Comparison of ENCODE assay signal across 8 cellular contexts in genomic region chr3:49686361-49686760, GRCh38. TPM values are rescaled to one million over a fixed set of nuclear protein-coding genes. Genes with fewer than 3 reads are reported as not detected.
DNase-seq lines count a peak whose midpoint lies in the region; ATAC-seq and TF ChIP-seq lines count a peak whose summit lies in the region.
"Not testable (repeated sequence)": the region's sequence is repeated elsewhere in the genome, so short reads cannot be mapped to it uniquely, and the experiment has no call there.
"Had no signal": no experiment of that assay in that cellular context is flagged by ENCODE, and none has a peak within 500 bp of the region (broad histone marks: within the 10 kb centered on the region; RNA-seq: fewer than 3 reads in every experiment).

No MANE protein-coding gene starts in this region.

- H3K27ac Mint-ChIP-seq in natural killer cell, result not testable (repeated sequence)

- TF ChIP-seq EP300 in esophagus muscularis mucosa (IDR thresholded peaks at IDR 0.05), result not testable (repeated sequence)

- H3K4me1 ChIP-seq in HUES64 (ENCODE audit: insufficient read depth, low read length), result not testable (repeated sequence)
- H3K4me1 ChIP-seq in esophagus muscularis mucosa, result peaks cover 26 to 45% (median 40%) of the 10 kb centered on the region in 4 donors

- peak in 2 of 3 donors; percentile 5 to 6 for ATAC-seq in natural killer cell

- H3K4me1 Mint-ChIP-seq in natural killer cell, result peaks cover 22 to 31% of the 10 kb centered on the region in 2 donors

- H3K36me3 Mint-ChIP-seq in natural killer cell, result not testable (repeated sequence)

- not testable (repeated sequence) for H3K27me3 ChIP-seq in HUES64 (ENCODE audit: insufficient read depth, low read length)
- peaks cover 0 to 35% (median 7%) of the 10 kb centered on the region in 4 donors for H3K27me3 ChIP-seq in esophagus muscularis mucosa

- H3K27ac ChIP-seq in HUES64 (ENCODE audit: low read depth, low read length), result peak overlapping the region; percentile 78; the same call in 1 of the 2 replicates
- not testable (repeated sequence) for H3K27ac ChIP-seq in esophagus muscularis mucosa (replicated peaks in 1 of 4)

- H3K9me3 ChIP-seq in HUES64 (ENCODE audit: insufficient read depth, low read depth, low read length); esophagus muscularis mucosa: not testable (repeated sequence)

- DNase-seq in activated CD4-positive, alpha-beta T cell treated with anti-CD3 and anti-CD28 coated beads, Interleukin-2, amount 50 U/mL, for 48 hours, result peak; percentile 33 to 42
- DNase-seq in astrocyte of the spinal cord (ENCODE audit: low read depth, low spot score); esophagus muscularis mucosa (ENCODE audit: extremely low spot score); natural killer cell: not testable (repeated sequence)
- DNase-seq in iPS-NIHi11 (ENCODE audit: low spot score), result peak; percentile 42
- peak; percentile 26 to 31 for DNase-seq in stimulated activated CD4-positive, alpha-beta T cell treated with anti-CD3 and anti-CD28 coated beads, Interleukin-1b, Interleukin-23, amount 100 ng/mL, for 4 hours (ENCODE audit: low read depth in 2 of 2)

- H3K4me3 Mint-ChIP-seq in natural killer cell, result peak overlapping the region; percentile 65

- in situ Hi-C loops in astrocyte of the spinal cord (cut with HindIII; ENCODE audit: low sequenced_read_pairs), result not testable (repeated sequence)

- TF ChIP-seq POLR2A in esophagus muscularis mucosa (IDR thresholded peaks at IDR 0.05; ENCODE audit: low read depth), result not testable (repeated sequence)

- WGBS in HUES64, result under 1% methylated on average over 22 of the region's 30 CpGs
- 0% methylated on average over 6 of the region's 30 CpGs for WGBS in esophagus muscularis mucosa

- H3K4me3 ChIP-seq in HUES64 (ENCODE audit: low read length) (peak overlapping the region; percentile 70), astrocyte of the spinal cord (ENCODE audit: low read depth, low read length) (peak overlapping the region; percentile 17), esophagus muscularis mucosa (peak overlapping the region; percentile 23 to 49 (median 26))

- H3K9ac ChIP-seq in HUES64 (ENCODE audit: low read depth, low read length), result peak overlapping the region; percentile 82; the same call in 1 of the 2 replicates

- intact Hi-C loops in esophagus muscularis mucosa (cut with DNase I); natural killer cell (cut with micrococcal nuclease): not testable (repeated sequence)

- H3K36me3 ChIP-seq in HUES64 (ENCODE audit: insufficient read depth, low read length) (peaks cover 31% of the 10 kb centered on the region), esophagus muscularis mucosa (peaks cover 26 to 42% (median 33%) of the 10 kb centered on the region in 4 donors)

- H3K9me3 Mint-ChIP-seq in natural killer cell, result not testable (repeated sequence)

- TF ChIP-seq CTCF in astrocyte of the spinal cord (IDR thresholded peaks at IDR 0.05; ENCODE audit: low read depth, low read length); esophagus muscularis mucosa (IDR thresholded peaks at IDR 0.05); natural killer cell (IDR thresholded peaks at IDR 0.05): not testable (repeated sequence)

- H3K27me3 Mint-ChIP-seq in natural killer cell (ENCODE audit: low read depth in 2 of 2), result not testable (repeated sequence)

RNA-seq across cellular contexts. Expression of gene MST1, which starts 2.9 kb away (rescaled TPM):
- polyA plus RNA-seq in HUES64 (2013, experiment 1 of 2), result 5.4 TPM
- polyA plus RNA-seq in HUES64 (2013, experiment 2 of 2), result 5.4 TPM
- 1 to 10 TPM; 1.7 to 4.7 (median 3.8) TPM for total RNA-seq in esophagus muscularis mucosa
- total RNA-seq in natural killer cell, result 10 to 100 TPM in 2 of 3 donors, 1 to 10 TPM in 1; 9.5 to 19.1 (median 15.2) TPM

RNA-seq across cellular contexts. Expression of gene RNF123, which starts 3.0 kb away (rescaled TPM):
- polyA plus RNA-seq in HUES64 (2013, experiment 1 of 2), result 23.0 TPM
- polyA plus RNA-seq in HUES64 (2013, experiment 2 of 2), result 26.9 TPM
- total RNA-seq in esophagus muscularis mucosa, result 10 to 100 TPM; 23.4 to 36.2 (median 31.5) TPM
- total RNA-seq in natural killer cell, result 10 to 100 TPM; 48.5 to 58.7 (median 55.6) TPM

RNA-seq across cellular contexts. Expression of gene APEH, which starts 12.2 kb away (rescaled TPM):
- 106 TPM for polyA plus RNA-seq in HUES64 (2013, experiment 1 of 2)
- 112 TPM for polyA plus RNA-seq in HUES64 (2013, experiment 2 of 2)
- total RNA-seq in esophagus muscularis mucosa (10 to 100 TPM; 48.2 to 75.5 (median 68.1) TPM), natural killer cell (10 to 100 TPM; 62.8 to 95.7 (median 77.5) TPM)

RNA-seq across cellular contexts. Expression of gene AMIGO3, which starts 33.1 kb away (rescaled TPM):
- 1.9 TPM for polyA plus RNA-seq in HUES64 (2013, experiment 1 of 2)
- 3.0 TPM for polyA plus RNA-seq in HUES64 (2013, experiment 2 of 2)
- total RNA-seq in esophagus muscularis mucosa (1 to 10 TPM in 2 of 4 donors, not detected in 2; 1.2 to 1.7 TPM), natural killer cell (1 to 10 TPM in 2 of 3 donors, not detected in 1; 1.3 to 1.9 TPM)
- total RNA-seq: frontal cortex had no signal

RNA-seq across cellular contexts. Expression of gene GMPPB, which starts 37.4 kb away (rescaled TPM):
- polyA plus RNA-seq in HUES64 (2013, experiment 1 of 2), result 20.6 TPM
- polyA plus RNA-seq in HUES64 (2013, experiment 2 of 2), result 17.6 TPM
- total RNA-seq in esophagus muscularis mucosa, result 10 to 100 TPM; 12.0 to 18.9 (median 17.6) TPM
- 10 to 100 TPM; 24.1 to 28.9 (median 27.5) TPM for total RNA-seq in natural killer cell

Comparison
In these comparisons a context has a peak if more than half of its experiments do, and no peak if none do; other contexts are left out.
1. H3K4me3 ChIP-seq: peak in every context shown above with its lines; median percentile 70 in HUES64; 26 in esophagus muscularis mucosa; 17 in astrocyte of the spinal cord.